ENCODE assay signal across 8 cellular contexts in the genomic region with DNA sequence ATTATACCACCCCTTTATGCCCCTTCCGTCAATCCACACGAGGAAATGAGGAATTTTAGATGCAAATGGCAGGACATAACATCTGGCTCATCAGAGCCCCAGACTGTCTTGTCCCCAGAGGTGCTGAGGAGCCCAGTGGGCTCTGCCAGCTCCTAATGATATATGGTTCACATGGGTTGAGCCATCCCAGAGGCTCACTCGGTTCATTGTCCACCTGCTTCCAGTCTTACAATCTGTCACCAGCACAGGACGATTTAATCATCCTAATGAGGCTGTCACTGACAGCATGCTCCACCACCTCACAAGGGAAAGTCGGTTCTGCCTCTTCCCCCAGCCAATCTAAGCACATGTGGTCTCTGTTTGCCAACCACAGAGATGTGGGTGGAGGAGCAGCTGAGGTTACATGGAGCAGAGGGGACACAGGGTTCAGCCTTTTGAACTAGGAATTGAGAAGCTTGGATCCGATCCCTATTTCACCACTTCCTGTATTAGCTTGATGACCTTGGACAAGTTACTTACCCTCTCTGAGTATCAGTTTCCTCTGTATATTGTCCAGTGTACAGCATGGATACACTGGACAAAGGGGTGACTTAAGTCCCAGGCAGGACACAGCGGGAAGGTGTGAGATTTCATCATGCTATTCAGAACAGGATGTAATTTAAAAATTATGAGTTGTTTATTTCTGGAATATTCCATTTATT. TPM values are rescaled to one million over a fixed set of nuclear protein-coding genes. Genes with fewer than 3 reads are reported as not detected.
A peak's percentile ranks its signal among the peaks of the same experiment; 100 is the strongest.
DNase-seq lines count a peak whose midpoint lies in the region; ATAC-seq, FAIRE-seq and TF ChIP-seq lines count a peak whose summit lies in the region.

No MANE protein-coding gene starts in this region.

- H4K8ac ChIP-seq in H9 (replicated peaks; ENCODE audit: insufficient read length, low read depth, low read length): no peak overlapping the region

- H2AK5ac ChIP-seq in H9 (ENCODE audit: insufficient read length, low read length): no peak overlapping the region

- no peak overlapping the region for H2BK20ac ChIP-seq in H9 (ENCODE audit: low read depth, low read length, poor library complexity, severe bottlenecking)

- peak; percentile 15 for DNase-seq in activated CD4-positive, alpha-beta T cell treated with anti-CD3 and anti-CD28 coated beads for 48 hours
- no peak for DNase-seq in activated CD4-positive, alpha-beta T cell treated with anti-CD3 and anti-CD28 coated beads, Interleukin-2, amount 50 U/mL, for 48 hours
- DNase-seq in SKM-1 treated with dmso at 0.1 percent for 144 hours (lab: John Stamatoyannopoulos, UW; ENCODE audit: unreplicated experiment) (peak; percentile 58), heart right ventricle (peak in 1 of 2 donors; percentile 15), urothelium cell line (ENCODE audit: low spot score) (peak; percentile 44), H9 (no peak)

- peaks cover 4 to 9% of the 10 kb centered on the region in 2 experiments; a peak in 3 of 4 replicates for H3K4me1 Mint-ChIP-seq in H9

- peaks cover 0 to 4% (median 0%) of the 10 kb centered on the region in 3 experiments; a peak in 2 of 7 replicates for H3K36me3 Mint-ChIP-seq in H9 (ENCODE audit: insufficient read depth in 1 of 3, low read depth in 3 of 3)

- no peak overlapping the region for H2BK5ac ChIP-seq in H9 (ENCODE audit: insufficient read length, low read length)

- no peak overlapping the region for H4K5ac ChIP-seq in H9 (ENCODE audit: insufficient read length, low read depth, low read length)

- H3K4me1 ChIP-seq in heart right ventricle: peaks cover 0 to 23% (median 18%) of the 10 kb centered on the region in 9 donors
- no peaks in the 10 kb centered on the region for H3K4me1 ChIP-seq in H9 (ENCODE audit: insufficient read depth, low read length)

- H3K23ac ChIP-seq in H9 (ENCODE audit: insufficient read length, low read depth, low read length): no peak overlapping the region

- WGBS in heart right ventricle, 2 donors: 36 to 44% methylated on average over 7 of the region's 7 CpGs
- WGBS in H9 (ENCODE audit: extremely low coverage, insufficient read length, low lambda C conversion rate): no CpG with 5 or more reads among the region's 7 CpGs

- H3K27ac ChIP-seq in heart right ventricle (peak overlapping the region in 6 of 10 donors; percentile 10 to 65 (median 36)), H9 (ENCODE audit: insufficient read length, low read depth, low read length) (no peak overlapping the region)

- no peak overlapping the region for H3K4me3 ChIP-seq in heart right ventricle

- H3K4ac ChIP-seq in H9 (ENCODE audit: low read depth, low read length): no peak overlapping the region

- no peak overlapping the region for H3K27ac Mint-ChIP-seq in H9

- no peak overlapping the region for H3K4me3 Mint-ChIP-seq in H9

- no peak overlapping the region for H3K56ac ChIP-seq in H9 (ENCODE audit: insufficient read length, low read depth, low read length)

- no peak overlapping the region for H3K9ac ChIP-seq in H9 (ENCODE audit: extremely low read depth, insufficient read length, low read length)

- H2BK120ac ChIP-seq in H9 (ENCODE audit: low read depth, low read length, poor library complexity, severe bottlenecking): no peak overlapping the region

- no peaks in the 10 kb centered on the region for H3K36me3 ChIP-seq in heart right ventricle

- ATAC-seq in heart right ventricle (peak; percentile 32 to 87 (median 72)), HG03460 (IDR thresholded peaks at IDR 0.05; ENCODE audit: unreplicated experiment) (no peak), HG02798 (IDR thresholded peaks at IDR 0.05; ENCODE audit: poor library complexity, unreplicated experiment) (no peak)

- no peaks in the 10 kb centered on the region for H3K23me2 ChIP-seq in H9 (ENCODE audit: insufficient read length, low read depth, low read length, poor library complexity, severe bottlenecking)

- no peak overlapping the region for H4K91ac ChIP-seq in H9 (ENCODE audit: insufficient read length, low read depth, low read length)

- H3K27me3 ChIP-seq in heart right ventricle: no peaks in the 10 kb centered on the region
- H3K27me3 ChIP-seq in H9 (ENCODE audit: insufficient read depth, low read length): no peaks in the 10 kb centered on the region

- no peak overlapping the region for H3T11ph ChIP-seq in H9 (ENCODE audit: low read length)

- H2BK12ac ChIP-seq in H9 (ENCODE audit: insufficient read length, low read depth, low read length): no peak overlapping the region

- no peaks in the 10 kb centered on the region for H3K79me1 ChIP-seq in H9 (ENCODE audit: insufficient read depth, low read depth, low read length, poor library complexity, severe bottlenecking)

- H3K27me3 Mint-ChIP-seq in H9 (ENCODE audit: low read depth): no peaks in the 10 kb centered on the region; the same call in 1 of the 2 replicates

- H3K79me2 ChIP-seq in H9 (ENCODE audit: insufficient read depth, low read length): no peaks in the 10 kb centered on the region

- H2BK15ac ChIP-seq in H9 (ENCODE audit: low read depth, low read length): no peak overlapping the region

- H3K9me3 ChIP-seq in heart right ventricle: no peaks in the 10 kb centered on the region
- no peaks in the 10 kb centered on the region for H3K9me3 ChIP-seq in H9 (ENCODE audit: control insufficient read depth, low read depth, low read length)

- intact Hi-C loops in heart right ventricle (cut with DNase I): no loop called here

- FAIRE-seq in urothelium cell line (lab: Jason Lieb, UNC): no peak

- no peak overlapping the region for H3K4me2 ChIP-seq in H9 (ENCODE audit: insufficient read depth, insufficient read length, low read length)

- H3K14ac ChIP-seq in H9 (ENCODE audit: insufficient read depth, low read length): no peak overlapping the region

- H2AFZ ChIP-seq in H9 (ENCODE audit: low read length): no peak overlapping the region

- H3K9me3 Mint-ChIP-seq in H9: peaks cover 2 to 3% of the 10 kb centered on the region in 2 experiments; a peak in 3 of 5 replicates

- no peaks in the 10 kb centered on the region for H4K20me1 ChIP-seq in H9 (ENCODE audit: control insufficient read depth, insufficient read depth, insufficient read length)

- TF ChIP-seq CTCF in heart right ventricle (IDR thresholded peaks at IDR 0.05): no peak
- TF ChIP-seq CTCF in H9 (conservative IDR thresholded peaks at IDR 0.05): no peak

- no peak overlapping the region for H3K18ac ChIP-seq in H9 (ENCODE audit: insufficient read length, low read depth, low read length)

RNA-seq across cellular contexts. Expression of gene DHX8, which starts 27.0 kb away (rescaled TPM):
- total RNA-seq in heart right ventricle (10 to 100 TPM; 22.4 to 42.0 (median 29.0) TPM), H9 (2021) (50.6 and 54.1 TPM in 2 replicates)
- polyA plus RNA-seq in heart right ventricle: 10 to 100 TPM; 19.2 to 24.8 TPM

RNA-seq across cellular contexts. Expression of gene ARL4D, which starts 58.0 kb away (rescaled TPM):
- total RNA-seq in heart right ventricle (1 to 10 TPM; 2.5 to 6.9 (median 3.9) TPM), H9 (2021) (6.2 and 6.4 TPM in 2 replicates)
- 10 to 100 TPM in 1 of 2 donors, 1 to 10 TPM in 1; 7.8 to 13.5 TPM for polyA plus RNA-seq in heart right ventricle

Comparison
In these comparisons a context has a peak if more than half of its experiments do, and no peak if none do; other contexts are left out.
1. DNase-seq: peak in activated CD4-positive, alpha-beta T cell treated with anti-CD3 and anti-CD28 coated beads for 48 hours (single experiment), SKM-1 treated with dmso at 0.1 percent for 144 hours (single experiment) and urothelium cell line (single experiment); none in activated CD4-positive, alpha-beta T cell treated with anti-CD3 and anti-CD28 coated beads, Interleukin-2, amount 50 U/mL, for 48 hours (0 of 2) and H9 (single experiment).
2. ATAC-seq: peak in heart right ventricle (8 of 8); none in HG03460 (single experiment) and HG02798 (single experiment).